ENCODE assay signal across 9 cellular contexts in the genomic region with DNA sequence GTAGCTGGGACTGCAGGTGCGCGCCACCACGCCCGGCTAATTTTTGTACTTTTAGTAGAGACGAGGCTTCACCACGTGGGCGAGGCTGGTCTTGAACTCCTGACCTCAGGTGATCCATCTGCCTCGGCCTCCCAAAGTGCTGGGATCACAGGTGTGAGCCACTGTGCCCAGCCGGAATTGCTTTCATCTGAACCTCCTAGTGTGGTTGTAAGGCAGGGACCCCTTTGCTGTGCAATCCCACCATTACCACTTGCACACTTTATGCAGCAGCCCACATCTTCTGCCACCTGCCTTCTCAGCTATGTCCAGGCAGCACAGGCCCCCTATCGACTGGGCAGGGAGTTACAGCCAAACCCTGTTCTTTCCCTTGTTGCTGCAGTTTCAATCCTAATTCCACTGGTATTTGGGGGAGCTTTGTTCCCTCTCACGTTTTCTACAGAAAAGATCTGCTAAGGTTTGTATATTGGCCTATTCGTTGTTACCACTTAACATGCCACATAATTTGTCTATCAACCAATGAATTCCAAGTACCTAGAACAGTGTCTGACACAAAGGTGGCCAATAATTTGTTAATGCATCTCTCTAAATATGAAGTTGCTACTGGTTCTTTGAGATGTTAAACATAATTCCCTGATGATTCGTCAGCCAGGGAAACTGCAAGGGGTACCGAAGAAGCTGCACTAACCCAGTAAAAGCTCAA. TPM values are rescaled to one million over a fixed set of nuclear protein-coding genes. Genes with fewer than 3 reads are reported as not detected.
A peak's percentile ranks its signal among the peaks of the same experiment; 100 is the strongest.
DNase-seq lines count a peak whose midpoint lies in the region; ATAC-seq and TF ChIP-seq lines count a peak whose summit lies in the region.
"Had no signal": no experiment of that assay in that cellular context is flagged by ENCODE, and none has a peak within 500 bp of the region (broad histone marks: within the 10 kb centered on the region; RNA-seq: fewer than 3 reads in every experiment).

No MANE protein-coding gene starts in this region.

- H3K27me3 Mint-ChIP-seq in activated T-helper 1 cell treated with anti-CD3 and anti-CD28 coated beads, Interleukin-12 subunit alpha, Interleukin-12 subunit beta, Interleukin-2, Interleukin-4 antibody, amounts not matched to agents 30 ng/mL and 10 ng/mL and 1 ng/mL, durations not matched to agents 14 hours and 24 hours and 36 hours (ENCODE audit: insufficient read depth): no peaks in the 10 kb centered on the region
- H3K27me3 Mint-ChIP-seq in immature natural killer cell (ENCODE audit: low read depth in 3 of 3): peaks cover 0 to 6% (median 0%) of the 10 kb centered on the region in 3 donors

- H3K9me2 ChIP-seq in PC-3 (replicated peaks; ENCODE audit: low read length): no peaks in the 10 kb centered on the region

- H3K36me3 ChIP-seq in PC-3 (ENCODE audit: low read depth, low read length): peaks cover 40% of the 10 kb centered on the region
- peaks cover 47% of the 10 kb centered on the region for H3K36me3 ChIP-seq in upper lobe of right lung

- H3K27ac ChIP-seq in PC-3 (ENCODE audit: low read length) (no peak overlapping the region), upper lobe of right lung (no peak overlapping the region)
- H3K27ac ChIP-seq: pancreas had no signal

- BruUV-seq in PC-3 (replicated peaks; lab: Mats Ljungman, UMichigan): no TSS peak

- H3K9me3 Mint-ChIP-seq in activated T-helper 1 cell treated with anti-CD3 and anti-CD28 coated beads, Interleukin-12 subunit alpha, Interleukin-12 subunit beta, Interleukin-2, Interleukin-4 antibody, amounts not matched to agents 30 ng/mL and 10 ng/mL and 1 ng/mL, durations not matched to agents 14 hours and 24 hours and 36 hours: no peaks in the 10 kb centered on the region
- no peaks in the 10 kb centered on the region for H3K9me3 Mint-ChIP-seq in immature natural killer cell

- H3K9me3 ChIP-seq in PC-3 (ENCODE audit: low read length) (no peaks in the 10 kb centered on the region), upper lobe of right lung (no peaks in the 10 kb centered on the region)
- H3K9me3 ChIP-seq: pancreas had no signal

- CTCF ChIA-PET in PC-3 (lab: Charles Lee): interaction anchor here (0.6 kb wide), 1 partner anchor 242 kb away, joined by 8 read pairs; no protein-coding TSS in a partner anchor

- peak; percentile 28 for DNase-seq in CD1c-positive myeloid dendritic cell (ENCODE audit: extremely low spot score)
- DNase-seq in PC-3: peak; percentile 34
- peak; percentile 17 for DNase-seq in activated T-helper 1 cell treated with anti-CD3 and anti-CD28 coated beads, Interleukin-12 subunit alpha, Interleukin-12 subunit beta, Interleukin-2, Interleukin-4 antibody, amounts not matched to agents 30 ng/mL and 10 ng/mL and 1 ng/mL, durations not matched to agents 14 hours and 24 hours and 36 hours (ENCODE audit: low spot score)
- DNase-seq in immature natural killer cell: peak; percentile 34 to 45 (median 42)
- DNase-seq in upper lobe of right lung: peak; percentile 60
- no peak for DNase-seq in NCI-H1048 (lab: John Stamatoyannopoulos, UW)
- no peak for DNase-seq in GM19240 (ENCODE audit: insufficient read length, low spot score)

- H3K4me1 Mint-ChIP-seq in activated T-helper 1 cell treated with anti-CD3 and anti-CD28 coated beads, Interleukin-12 subunit alpha, Interleukin-12 subunit beta, Interleukin-2, Interleukin-4 antibody, amounts not matched to agents 30 ng/mL and 10 ng/mL and 1 ng/mL, durations not matched to agents 14 hours and 24 hours and 36 hours (ENCODE audit: low read depth): peaks cover 17% of the 10 kb centered on the region
- H3K4me1 Mint-ChIP-seq in immature natural killer cell: peaks cover 16 to 42% of the 10 kb centered on the region in 2 donors

- TF ChIP-seq CTCF in PC-3 (conservative IDR thresholded peaks at IDR 0.05; ENCODE audit: low read depth, low read length): peak; percentile 63
- peak; percentile 42 for TF ChIP-seq CTCF in upper lobe of right lung (IDR thresholded peaks at IDR 0.05)

- no peaks in the 10 kb centered on the region for H3K27me3 ChIP-seq in PC-3 (ENCODE audit: low read length)
- H3K27me3 ChIP-seq in upper lobe of right lung: no peaks in the 10 kb centered on the region
- H3K27me3 ChIP-seq: pancreas had no signal

- H4K20me1 ChIP-seq in PC-3 (ENCODE audit: low read length): peaks cover 51% of the 10 kb centered on the region

- H2AFZ ChIP-seq in PC-3 (ENCODE audit: low read length): no peak overlapping the region

- H3K4me2 ChIP-seq in PC-3 (ENCODE audit: low read length): no peak overlapping the region

- H3F3A ChIP-seq in PC-3 (ENCODE audit: low read length, unreplicated experiment): no peaks in the 10 kb centered on the region

- no peak overlapping the region for H3K27ac Mint-ChIP-seq in activated T-helper 1 cell treated with anti-CD3 and anti-CD28 coated beads, Interleukin-12 subunit alpha, Interleukin-12 subunit beta, Interleukin-2, Interleukin-4 antibody, amounts not matched to agents 30 ng/mL and 10 ng/mL and 1 ng/mL, durations not matched to agents 14 hours and 24 hours and 36 hours
- H3K27ac Mint-ChIP-seq in immature natural killer cell: peak overlapping the region in 3 of 6 donors; percentile 17 to 69 (median 29)

- intact Hi-C loops in PC-3 (cut with micrococcal nuclease) (no loop called here), upper lobe of right lung (cut with DNase I) (no loop called here)
- intact Hi-C loops in activated T-helper 1 cell treated with anti-CD3 and anti-CD28 coated beads, Interleukin-12 subunit alpha, Interleukin-12 subunit beta, Interleukin-2, Interleukin-4 antibody, amounts not matched to agents 30 ng/mL and 10 ng/mL and 1 ng/mL, durations not matched to agents 14 hours and 24 hours and 36 hours (cut with micrococcal nuclease): loop anchor here (1.0 kb wide), 1 partner anchor 269 kb away; no protein-coding TSS in a partner anchor

- H3K9ac ChIP-seq in PC-3 (ENCODE audit: low read length): no peak overlapping the region

- H3K4me3 ChIP-seq in PC-3 (ENCODE audit: low read length) (no peak overlapping the region), upper lobe of right lung (no peak overlapping the region)
- H3K4me3 ChIP-seq: pancreas had no signal

- POLR2A ChIA-PET in PC-3 (lab: Charles Lee; ENCODE audit: unreplicated experiment): no interaction called here

- H3K4me1 ChIP-seq in PC-3 (ENCODE audit: insufficient read depth, low read length) (peaks cover 18% of the 10 kb centered on the region; the same call in 1 of the 2 replicates), upper lobe of right lung (peaks cover 15% of the 10 kb centered on the region)

- ATAC-seq in GM21360 (IDR thresholded peaks at IDR 0.05; ENCODE audit: unreplicated experiment): peak; percentile 71
- ATAC-seq in PC-3: peak; percentile 65
- peak; percentile 74 for ATAC-seq in upper lobe of right lung

- peaks cover 35% of the 10 kb centered on the region for H3K36me3 Mint-ChIP-seq in activated T-helper 1 cell treated with anti-CD3 and anti-CD28 coated beads, Interleukin-12 subunit alpha, Interleukin-12 subunit beta, Interleukin-2, Interleukin-4 antibody, amounts not matched to agents 30 ng/mL and 10 ng/mL and 1 ng/mL, durations not matched to agents 14 hours and 24 hours and 36 hours (ENCODE audit: low read depth)
- peaks cover 0 to 4% (median 0%) of the 10 kb centered on the region in 3 donors for H3K36me3 Mint-ChIP-seq in immature natural killer cell

- H3K4me3 Mint-ChIP-seq in activated T-helper 1 cell treated with anti-CD3 and anti-CD28 coated beads, Interleukin-12 subunit alpha, Interleukin-12 subunit beta, Interleukin-2, Interleukin-4 antibody, amounts not matched to agents 30 ng/mL and 10 ng/mL and 1 ng/mL, durations not matched to agents 14 hours and 24 hours and 36 hours: no peak overlapping the region
- H3K4me3 Mint-ChIP-seq in immature natural killer cell: no peak overlapping the region

- H3K79me2 ChIP-seq in PC-3 (ENCODE audit: low read length): peaks cover 47% of the 10 kb centered on the region

RNA-seq across cellular contexts. Expression of gene RPL39, which starts 6.5 kb away (rescaled TPM):
- total RNA-seq in PC-3 (2014; rRNA removed): 869 and 1,578 TPM in 2 replicates
- total RNA-seq in activated T-helper 1 cell treated with anti-CD3 and anti-CD28 coated beads, Interleukin-12 subunit alpha, Interleukin-12 subunit beta, Interleukin-2, Interleukin-4 antibody, amounts not matched to agents 30 ng/mL and 10 ng/mL and 1 ng/mL, durations not matched to agents 14 hours and 24 hours and 36 hours: 1,853 and 1,912 TPM in 2 replicates
- polyA plus RNA-seq in immature natural killer cell: 1,000 to 10,000 TPM; 1,116 to 2,496 (median 1,471) TPM
- 1,275 TPM for total RNA-seq in upper lobe of right lung

RNA-seq across cellular contexts. Expression of gene SOWAHD, which starts 26.5 kb away (rescaled TPM):
- total RNA-seq in PC-3 (2014; rRNA removed) (2.3 and 2.5 TPM in 2 replicates), upper lobe of right lung (4.0 TPM)
- 0.21 and 0.34 TPM in 2 replicates for total RNA-seq in activated T-helper 1 cell treated with anti-CD3 and anti-CD28 coated beads, Interleukin-12 subunit alpha, Interleukin-12 subunit beta, Interleukin-2, Interleukin-4 antibody, amounts not matched to agents 30 ng/mL and 10 ng/mL and 1 ng/mL, durations not matched to agents 14 hours and 24 hours and 36 hours
- under 1 TPM in 2 of 3 donors, not detected in 1; 0.33 to 0.69 TPM for polyA plus RNA-seq in immature natural killer cell

Comparison
In these comparisons a context has a peak if more than half of its experiments do, and no peak if none do; other contexts are left out.
1. DNase-seq: peak in CD1c-positive myeloid dendritic cell (single experiment), PC-3 (single experiment), activated T-helper 1 cell treated with anti-CD3 and anti-CD28 coated beads, Interleukin-12 subunit alpha, Interleukin-12 subunit beta, Interleukin-2, Interleukin-4 antibody, amounts not matched to agents 30 ng/mL and 10 ng/mL and 1 ng/mL, durations not matched to agents 14 hours and 24 hours and 36 hours (single experiment), immature natural killer cell (3 of 3) and upper lobe of right lung (single experiment); none in NCI-H1048 (single experiment) and GM19240 (single experiment).
2. Peak in every context shown above with its lines, with median percentiles within 50 percentile points of each other: ATAC-seq.